15 cellular contexts compared by ENCODE assay signal in genomic region chr2:8645176-8645831, GRCh38.
"Had no signal": no experiment of that assay in that cellular context is flagged by ENCODE, and none has a peak within 500 bp of the region (broad histone marks: within the 10 kb centered on the region; RNA-seq: fewer than 3 reads in every experiment).

No MANE protein-coding gene starts in this region.

- H3K27me3 ChIP-seq: foreskin keratinocyte, stomach had no signal

- H3K36me3 Mint-ChIP-seq: naive B cell had no signal

- ATAC-seq: foreskin keratinocyte had no signal

- H3K27ac ChIP-seq: foreskin keratinocyte, stomach, thoracic aorta had no signal

- H3K36me3 ChIP-seq: stomach, thoracic aorta had no signal

- H3K4me3 ChIP-seq: stomach, thoracic aorta had no signal

- H3K4me1 Mint-ChIP-seq: naive B cell had no signal

- H3K4me3 Mint-ChIP-seq: activated T-helper 1 cell treated with anti-CD3 and anti-CD28 coated beads, Interleukin-12 subunit alpha, Interleukin-12 subunit beta, Interleukin-2, Interleukin-4 antibody, amounts not matched to agents 30 ng/mL and 10 ng/mL and 1 ng/mL, durations not matched to agents 14 hours and 24 hours and 36 hours; dendritic cell treated with granulocyte-macrophage colony-stimulating factor and Interleukin-4, amounts not matched to agents 40 ng/mL and 50 ng/mL, for 4 days; naive B cell; T-helper 2 cell treated with Interferon-gamma antibody and Interleukin-4, amounts not matched to agents 5 μg/mL and 100 μg/mL, for 36 hours had no signal

- DNase-seq: activated CD4-positive, alpha-beta T cell treated with anti-CD3 and anti-CD28 coated beads, Interleukin-2, amount 50 U/mL, for 1 hour; activated CD4-positive, CD25-positive, alpha-beta regulatory T cell; activated naive CD8-positive, alpha-beta T cell treated with anti-CD3 and anti-CD28 coated beads, Interleukin-2, amount 10 ng/mL, durations not matched to agents 7 days and 5 days; effector memory CD4-positive, alpha-beta T cell; foreskin keratinocyte; glutamatergic neuron; kidney glomerular epithelial cell; mammary epithelial cell; naive B cell; posterior cingulate gyrus; stomach had no signal

- H3K9me3 ChIP-seq: thoracic aorta had no signal

- H3K27me3 Mint-ChIP-seq: dendritic cell treated with granulocyte-macrophage colony-stimulating factor and Interleukin-4, amounts not matched to agents 40 ng/mL and 50 ng/mL, for 4 days had no signal

- H3K27ac Mint-ChIP-seq: activated T-helper 1 cell treated with anti-CD3 and anti-CD28 coated beads, Interleukin-12 subunit alpha, Interleukin-12 subunit beta, Interleukin-2, Interleukin-4 antibody, amounts not matched to agents 30 ng/mL and 10 ng/mL and 1 ng/mL, durations not matched to agents 14 hours and 24 hours and 36 hours; naive B cell; T-helper 2 cell treated with Interferon-gamma antibody and Interleukin-4, amounts not matched to agents 5 μg/mL and 100 μg/mL, for 36 hours had no signal

- H3K4me1 ChIP-seq: foreskin keratinocyte had no signal
